In the genomic region with DNA sequence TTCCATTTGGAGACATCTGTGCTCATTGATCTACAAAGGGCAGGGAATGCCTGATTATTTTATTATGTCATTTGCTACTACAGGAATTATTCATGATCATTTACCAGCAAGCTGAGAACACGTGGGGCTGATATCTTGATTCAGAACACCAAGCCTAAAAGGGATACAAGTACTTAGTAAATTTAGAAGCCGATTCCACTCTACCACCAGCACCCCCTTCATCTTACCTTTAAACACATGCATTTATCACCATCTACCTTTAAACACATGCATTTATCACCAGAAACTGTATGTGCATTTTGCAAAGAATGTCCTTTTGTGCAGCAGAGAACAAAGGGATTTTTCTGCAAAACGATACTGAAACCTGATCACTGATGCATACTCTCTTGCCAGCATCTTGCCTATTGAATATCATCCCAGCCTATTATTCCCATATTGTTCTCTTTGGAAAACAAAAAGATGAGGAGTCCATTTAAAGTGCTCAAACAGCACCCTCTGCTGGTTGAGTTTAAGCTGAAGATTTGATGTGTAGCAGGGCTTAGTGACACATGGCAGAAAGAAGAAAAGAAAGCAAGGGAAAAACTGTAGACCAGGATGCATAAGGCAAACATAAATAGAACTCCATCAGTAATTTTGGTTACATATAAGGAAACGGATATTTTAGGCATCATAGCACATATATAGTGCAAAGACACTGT, we compare ENCODE assay signal across 8 cellular contexts.
DNase-seq lines count a peak whose midpoint lies in the region; ATAC-seq and TF ChIP-seq lines count a peak whose summit lies in the region.

No MANE protein-coding gene starts in this region.

- ATAC-seq in GM19035 (IDR thresholded peaks at IDR 0.05; ENCODE audit: unreplicated experiment) (peak; percentile 93), HG03108 (IDR thresholded peaks at IDR 0.05; ENCODE audit: unreplicated experiment) (peak; percentile 91)

- peaks cover 2% of the 10 kb centered on the region for H3K9me3 Mint-ChIP-seq in Calu3 (ENCODE audit: low read depth, unreplicated experiment)

- peaks cover 21% of the 10 kb centered on the region for H3K36me3 Mint-ChIP-seq in Calu3 (ENCODE audit: insufficient read depth, unreplicated experiment)

- in situ Hi-C loops in transverse colon (cut with MboI; ENCODE audit: low pct_ligation_motif_present in 1 of 4, low pct_unique_long_range_greater_than_20kb in 1 of 4, low sequenced_read_pairs in 3 of 4): loop anchor here (5.0 to 25.0 kb wide), 6 partner anchors 433 to 1195 kb away; partner anchors contain the start of gene BTG1 (in 2 of the 4)

- H3K27me3 Mint-ChIP-seq in Calu3 (ENCODE audit: unreplicated experiment): no peaks in the 10 kb centered on the region

- H3K4me3 ChIP-seq in effector memory CD4-positive, alpha-beta T cell (ENCODE audit: insufficient read depth, low read depth, low read length, poor library complexity, severe bottlenecking): peak overlapping the region; percentile 21
- H3K4me3 ChIP-seq in transverse colon: no peak overlapping the region

- no TSS peak for BruUV-seq in Calu3 (replicated peaks; lab: Mats Ljungman, UMichigan)

- no peaks in the 10 kb centered on the region for H3K4me1 ChIP-seq in effector memory CD4-positive, alpha-beta T cell (ENCODE audit: control insufficient read depth, insufficient read depth, low read length, poor library complexity, severe bottlenecking)
- peaks cover 0 to 20% (median 5%) of the 10 kb centered on the region in 4 donors for H3K4me1 ChIP-seq in transverse colon

- H3K27ac Mint-ChIP-seq in Calu3 (ENCODE audit: unreplicated experiment): no peak overlapping the region

- H3K36me3 ChIP-seq in effector memory CD4-positive, alpha-beta T cell (ENCODE audit: control insufficient read depth, insufficient read depth, low read length): no peaks in the 10 kb centered on the region
- no peaks in the 10 kb centered on the region for H3K36me3 ChIP-seq in transverse colon

- intact Hi-C loops in Calu3 (cut with micrococcal nuclease; ENCODE audit: unreplicated experiment): loop anchor here (1.0 to 10.0 kb wide), 14 partner anchors 24 to 1208 kb away; no protein-coding TSS in a partner anchor
- intact Hi-C loops in transverse colon (cut with DNase I; ENCODE audit: low total_unique reads): loop anchor here (5.0 to 10.0 kb wide), 2 partner anchors 415 to 1188 kb away; no protein-coding TSS in a partner anchor

- WGBS in transverse colon (ENCODE audit: low coverage in 1 of 2), 2 donors: 5 to 10% methylated on average over 4 of the region's 4 CpGs

- TF ChIP-seq POLR2A in transverse colon (IDR thresholded peaks at IDR 0.05): no peak

- H3K4me1 Mint-ChIP-seq in Calu3 (ENCODE audit: low read depth, unreplicated experiment): no peaks in the 10 kb centered on the region

- no peak overlapping the region for H3K4me3 Mint-ChIP-seq in Calu3 (ENCODE audit: low read depth, unreplicated experiment)

- TF ChIP-seq EP300 in transverse colon (IDR thresholded peaks at IDR 0.05; ENCODE audit: low read depth): no peak

- CTCF ChIA-PET in Calu3 (lab: Charles Lee): interaction anchor here (0.6 to 2.7 kb wide), 6 partner anchors 54 to 426 kb away, joined by 3 to 26 read pairs (median 4); partner anchors contain the start of gene BTG1

- TF ChIP-seq CTCF in Calu3 (IDR thresholded peaks at IDR 0.05; ENCODE audit: unreplicated experiment) (peak; percentile 79), transverse colon (IDR thresholded peaks at IDR 0.05) (peak; percentile 76 to 94 (median 81))

- no peaks in the 10 kb centered on the region for H3K9me3 ChIP-seq in effector memory CD4-positive, alpha-beta T cell (ENCODE audit: control insufficient read depth, low read length)
- no peaks in the 10 kb centered on the region for H3K9me3 ChIP-seq in transverse colon

- H3K27me3 ChIP-seq in effector memory CD4-positive, alpha-beta T cell (replicated peaks; ENCODE audit: control insufficient read depth, insufficient read depth, low read length, poor library complexity, severe bottlenecking): no peaks in the 10 kb centered on the region
- H3K27me3 ChIP-seq in transverse colon: no peaks in the 10 kb centered on the region

- DNase-seq in Calu3 (peak; percentile 75), NCI-H2107 (lab: John Stamatoyannopoulos, UW) (peak; percentile 46), T-helper 9 cell (peak; percentile 20), lung microvascular endothelial cell (ENCODE audit: low read depth in 2 of 2) (peak; percentile 90 to 93), transverse colon (peak; percentile 64)
- DNase-seq in effector memory CD4-positive, alpha-beta T cell: peak in 1 of 3 donors; percentile 30

- peak overlapping the region; percentile 10 for H3K27ac ChIP-seq in effector memory CD4-positive, alpha-beta T cell (ENCODE audit: insufficient read depth, low read length, poor library complexity, severe bottlenecking)
- H3K27ac ChIP-seq in transverse colon: no peak overlapping the region
